ENCODE assay signal across 28 cellular contexts in genomic region chr6:47626782-47627181, GRCh38.
"Had no signal": no experiment of that assay in that cellular context is flagged by ENCODE, and none has a peak within 500 bp of the region (broad histone marks: within the 10 kb centered on the region; RNA-seq: fewer than 3 reads in every experiment).

No MANE protein-coding gene starts in this region.

- H3K36me3 Mint-ChIP-seq: natural killer cell had no signal

- H3K9ac ChIP-seq: neural progenitor cell had no signal

- H3K9me3 ChIP-seq: left lung, lower lobe of right lung, neutrophil, sigmoid colon, stomach, testis, thyroid gland, uterus had no signal

- H3K4me3 Mint-ChIP-seq: immature natural killer cell; natural killer cell; nephron progenitor cell; neural progenitor cell; stimulated activated naive B cell treated with anti-CD40 and anti-IgM and Interleukin-4, amounts not matched to agents 10 μg/mL and 1 μg/mL and 100 μg/mL, for 72 hours had no signal

- H3K27ac ChIP-seq: left lung, lower lobe of right lung, neural progenitor cell, neutrophil, sigmoid colon, stomach, testis, thyroid gland, uterus had no signal

- H3K4me3 ChIP-seq: left lung, lower lobe of right lung, neural progenitor cell, sigmoid colon, smooth muscle cell, stomach, testis, thyroid gland, uterus had no signal

- DNase-seq: hypothalamus; immature natural killer cell; kidney; left colon; left lung; lower lobe of right lung; mammary epithelial cell; mesenchymal stem cell; natural killer cell; nephron progenitor cell; occipital lobe; right cardiac atrium; sigmoid colon; stimulated activated CD4-positive, alpha-beta T cell treated with anti-CD3 and anti-CD28 coated beads, Interleukin-1b, Interleukin-23, amount 100 ng/mL, for 48 hours; stimulated activated CD4-positive, alpha-beta T cell treated with anti-CD3 and anti-CD28 coated beads, Interleukin-2, amount 100 ng/mL, for 48 hours; stimulated activated CD4-positive, alpha-beta T cell treated with anti-CD3 and anti-CD28 coated beads, Interleukin-4, amount 100 ng/mL, for 4 hours; stimulated activated CD8-positive, alpha-beta memory T cell treated with anti-CD3 and anti-CD28 coated beads, Interleukin-4, amount 100 ng/mL, for 48 hours; stimulated activated naive B cell treated with anti-CD40 and anti-IgM and Interleukin-4, amounts not matched to agents 10 μg/mL and 1 μg/mL and 100 μg/mL, for 72 hours; stimulated activated naive CD8-positive, alpha-beta T cell treated with anti-CD3 and anti-CD28 coated beads, Interleukin-15, Interleukin-2, amounts not matched to agents 100 U/mL and 50 U/mL, for 24 hours; stomach; testis; thyroid gland; trophoblast cell; uterus had no signal

- H3K4me1 ChIP-seq: left lung, neural progenitor cell, testis, thyroid gland, uterus had no signal

- H3K4me1 Mint-ChIP-seq: neural progenitor cell had no signal

- H3K9me3 Mint-ChIP-seq: immature natural killer cell; natural killer cell; stimulated activated naive B cell treated with anti-CD40 and anti-IgM and Interleukin-4, amounts not matched to agents 10 μg/mL and 1 μg/mL and 100 μg/mL, for 72 hours had no signal

- ATAC-seq: left colon; left lung; lower lobe of right lung; natural killer cell; right cardiac atrium; stimulated activated naive B cell treated with anti-CD40 and anti-IgM and Interleukin-4, amounts not matched to agents 10 μg/mL and 1 μg/mL and 100 μg/mL, for 72 hours; stimulated activated naive CD8-positive, alpha-beta T cell treated with anti-CD3 and anti-CD28 coated beads, Interleukin-15, Interleukin-2, amounts not matched to agents 100 U/mL and 50 U/mL, for 24 hours had no signal

- H3K27ac Mint-ChIP-seq: nephron progenitor cell; neural progenitor cell; progenitor cell of endocrine pancreas; stimulated activated naive B cell treated with anti-CD40 and anti-IgM and Interleukin-4, amounts not matched to agents 10 μg/mL and 1 μg/mL and 100 μg/mL, for 72 hours had no signal

- H3K27me3 Mint-ChIP-seq: progenitor cell of endocrine pancreas; stimulated activated naive B cell treated with anti-CD40 and anti-IgM and Interleukin-4, amounts not matched to agents 10 μg/mL and 1 μg/mL and 100 μg/mL, for 72 hours had no signal

- H2AFZ ChIP-seq: neural progenitor cell had no signal

- H3K4me2 ChIP-seq: neural progenitor cell, smooth muscle cell had no signal

- H3K27me3 ChIP-seq: left lung, neural progenitor cell, neutrophil, sigmoid colon, stomach, testis, thyroid gland, uterus had no signal

- H3K36me3 ChIP-seq: neural progenitor cell, neutrophil, uterus had no signal
